In genomic region chr7:75957021-75957736, GRCh38 we compare ENCODE assay signal across 20 cellular contexts. TPM values are rescaled to one million over a fixed set of nuclear protein-coding genes. Genes with fewer than 3 reads are reported as not detected.
DNase-seq lines count a peak whose midpoint lies in the region; ATAC-seq, FAIRE-seq and TF ChIP-seq lines count a peak whose summit lies in the region.
"Had no signal": no experiment of that assay in that cellular context is flagged by ENCODE, and none has a peak within 500 bp of the region (broad histone marks: within the 10 kb centered on the region; RNA-seq: fewer than 3 reads in every experiment).

No MANE protein-coding gene starts in this region.

- H4K20me1 ChIP-seq in HCT116 (ENCODE audit: insufficient read depth) (no peaks in the 10 kb centered on the region), SK-N-SH (ENCODE audit: insufficient read depth) (no peaks in the 10 kb centered on the region)

- H3K9me3 ChIP-seq in HCT116 (ENCODE audit: control insufficient read depth in 1 of 2, insufficient read depth in 1 of 2, low read depth in 1 of 2, low read length in 2 of 2) (no peaks in the 10 kb centered on the region), trophoblast cell (ENCODE audit: insufficient read depth, low read depth, low read length) (peaks cover 6% of the 10 kb centered on the region), SK-N-SH (no peaks in the 10 kb centered on the region)
- H3K9me3 ChIP-seq: gastrocnemius medialis, psoas muscle, SJCRH30 had no signal

- H3K36me3 ChIP-seq in HCT116 (ENCODE audit: control insufficient read depth in 1 of 2, insufficient read depth in 2 of 2, low read length in 2 of 2): peaks cover 10 to 13% of the 10 kb centered on the region in 2 experiments; a peak in 3 of 4 replicates
- H3K36me3 ChIP-seq in bronchial epithelial cell (ENCODE audit: control insufficient read depth, insufficient read depth, low read length): peaks cover 20% of the 10 kb centered on the region
- H3K36me3 ChIP-seq in trophoblast cell (ENCODE audit: control insufficient read depth in 1 of 2, insufficient read depth in 2 of 2, low read length in 2 of 2): peaks cover 19 to 30% of the 10 kb centered on the region in 2 experiments
- H3K36me3 ChIP-seq in SK-N-SH (replicated peaks in 1 of 2; ENCODE audit: control insufficient read depth in 1 of 2, insufficient read depth in 2 of 2, low read length in 1 of 2): peaks cover 9 to 20% of the 10 kb centered on the region in 2 experiments
- H3K36me3 ChIP-seq in brain microvascular endothelial cell (replicated peaks): peaks cover 3% of the 10 kb centered on the region

- CTCF ChIA-PET in HCT116 (lab: Charles Lee) (no interaction called here), T-cell (lab: Charles Lee) (no interaction called here), SK-N-SH (lab: Yijun Ruan, JAX) (interaction anchor here (1.1 kb wide), 1 partner anchor 63 kb away, joined by 3 read pairs; no protein-coding TSS in a partner anchor)

- H2AFZ ChIP-seq in HCT116 (ENCODE audit: low read depth, low read length, poor library complexity, severe bottlenecking) (no peak overlapping the region), trophoblast cell (ENCODE audit: insufficient read depth, low read length, poor library complexity) (no peak overlapping the region), SK-N-SH (ENCODE audit: low read depth) (no peak overlapping the region)

- H3K4me3 ChIP-seq in HCT116 (replicated peaks in 1 of 2; ENCODE audit: low read depth in 1 of 2, low read length in 2 of 2) (no peak overlapping the region), bronchial epithelial cell (ENCODE audit: low read depth, low read length) (no peak overlapping the region), trophoblast cell (ENCODE audit: low read depth, low read length) (no peak overlapping the region), SK-N-SH (ENCODE audit: low read depth in 2 of 2, low read length in 1 of 2) (no peak overlapping the region), brain microvascular endothelial cell (ENCODE audit: low read depth, low read length) (no peak overlapping the region)
- H3K4me3 ChIP-seq: gastrocnemius medialis, psoas muscle, SJCRH30 had no signal

- peaks cover 17% of the 10 kb centered on the region for H3K79me1 ChIP-seq in trophoblast cell (ENCODE audit: low read length)

- peak overlapping the region; percentile 61 for H2BK12ac ChIP-seq in trophoblast cell (ENCODE audit: low read length)

- H3K4me1 Mint-ChIP-seq in T-cell: no peaks in the 10 kb centered on the region
- H3K4me1 Mint-ChIP-seq: IgD-negative memory B cell; stimulated activated memory B cell treated with anti-CD40 and anti-IgM and Interleukin-4, amounts not matched to agents 10 μg/mL and 1 μg/mL and 100 μg/mL, for 72 hours had no signal

- peak overlapping the region; percentile 53 for H3K14ac ChIP-seq in trophoblast cell (ENCODE audit: low read length)

- TF ChIP-seq RAD21 in HCT116 (IDR thresholded peaks at IDR 0.05; ENCODE audit: low read depth) (no peak), SK-N-SH (IDR thresholded peaks at IDR 0.05; ENCODE audit: low read length) (no peak)

- intact Hi-C loops in HCT116 (cut with micrococcal nuclease): no loop called here

- H3K79me2 ChIP-seq in HCT116 (ENCODE audit: insufficient read depth, low read length) (no peaks in the 10 kb centered on the region), trophoblast cell (ENCODE audit: control insufficient read depth, insufficient read depth, low read length, poor library complexity) (peaks cover 2% of the 10 kb centered on the region), SK-N-SH (ENCODE audit: insufficient read depth) (no peaks in the 10 kb centered on the region)

- H3K9ac ChIP-seq in HCT116 (ENCODE audit: low read length) (no peak overlapping the region), trophoblast cell (ENCODE audit: low read length) (no peak overlapping the region), SK-N-SH (no peak overlapping the region)

- BruUV-seq in HCT116 (replicated peaks; lab: Mats Ljungman, UMichigan): no TSS peak

- H2BK5ac ChIP-seq in trophoblast cell (ENCODE audit: low read depth, low read length, poor library complexity): peak overlapping the region; percentile 64

- no peak for TF ChIP-seq POLR2A in HCT116 (IDR thresholded peaks at IDR 0.05; ENCODE audit: borderline replicate concordance, extremely low read depth, insufficient read depth, insufficient read length)

- H3K4ac ChIP-seq in trophoblast cell (ENCODE audit: low read depth, low read length): peak overlapping the region; percentile 6

- peaks cover 13 to 23% of the 10 kb centered on the region in 2 experiments; a peak in 3 of 4 replicates for H3K4me1 ChIP-seq in HCT116 (ENCODE audit: control insufficient read depth in 1 of 2, insufficient read depth in 2 of 2, low read length in 2 of 2)
- H3K4me1 ChIP-seq in trophoblast cell (ENCODE audit: control insufficient read depth in 1 of 2, insufficient read depth in 2 of 2, low read length in 2 of 2): peaks cover 17 to 30% of the 10 kb centered on the region in 2 experiments
- no peaks in the 10 kb centered on the region; a peak in 1 of 4 replicates for H3K4me1 ChIP-seq in SK-N-SH (ENCODE audit: control insufficient read depth in 1 of 2, insufficient read depth in 2 of 2, low read depth in 1 of 2, low read length in 1 of 2)
- H3K4me1 ChIP-seq: SJCRH30 had no signal

- POLR2A ChIA-PET in HCT116 (lab: Charles Lee): no interaction called here
- POLR2A ChIA-PET in T-cell (lab: Charles Lee): no interaction called here
- POLR2A ChIA-PET in SK-N-SH (lab: Yijun Ruan, JAX): no interaction called here

- in situ Hi-C loops in brain microvascular endothelial cell (cut with HindIII; ENCODE audit: low pct_ligation_motif_present, low sequenced_read_pairs): no loop called here

- ATAC-seq in HCT116: 0 out of 2 replicates have a peak, but pooled peaks have one; percentile 33
- ATAC-seq in T-cell (replicated peaks in 1 of 4): no peak
- ATAC-seq in GM19467 (IDR thresholded peaks at IDR 0.05; ENCODE audit: unreplicated experiment): no peak
- ATAC-seq: stimulated activated memory B cell treated with anti-CD40 and anti-IgM and Interleukin-4, amounts not matched to agents 10 μg/mL and 1 μg/mL and 100 μg/mL, for 72 hours had no signal

- H4K8ac ChIP-seq in trophoblast cell (ENCODE audit: low read depth, low read length): peak overlapping the region; percentile 23

- H3K27me3 ChIP-seq in HCT116 (ENCODE audit: insufficient read depth, low read length) (no peaks in the 10 kb centered on the region), bronchial epithelial cell (ENCODE audit: control insufficient read depth, insufficient read depth, low read length) (no peaks in the 10 kb centered on the region), trophoblast cell (ENCODE audit: insufficient read depth, low read length) (no peaks in the 10 kb centered on the region), SK-N-SH (ENCODE audit: insufficient read depth) (no peaks in the 10 kb centered on the region), brain microvascular endothelial cell (replicated peaks) (no peaks in the 10 kb centered on the region)
- H3K27me3 ChIP-seq: gastrocnemius medialis, SJCRH30 had no signal

- DNase-seq in HCT116 (ENCODE audit: low read depth, low spot score): no peak
- DNase-seq in bronchial epithelial cell (ENCODE audit: low read depth): peak; percentile 19
- DNase-seq in kidney glomerular epithelial cell (lab: John Stamatoyannopoulos, UW): peak; percentile 65
- DNase-seq in trophoblast cell: peak; percentile 97 to 98
- DNase-seq in T-cell: no peak
- DNase-seq in SK-N-SH: no peak
- no peak for DNase-seq in brain microvascular endothelial cell
- DNase-seq: activated CD8-positive, alpha-beta memory T cell treated with anti-CD3 and anti-CD28 coated beads, Interleukin-2, amount 50 U/mL, for 4 hours; gastrocnemius medialis; GDM1; NCI-H1694 treated with DMSO at 0.1 percent for 48 hours; NCI-H748 treated with DMSO at 0.1 percent for 48 hours; SJCRH30; stimulated activated CD4-positive, alpha-beta T cell treated with anti-CD3 and anti-CD28 coated beads, Interleukin-4, amount 100 ng/mL, for 1 hour; WERI-Rb-1 had no signal

- RAD21 ChIA-PET in HCT116 (lab: Charles Lee; ENCODE audit: low non-redundant PET in 1 of 2, low total read pairs in 2 of 2, uncharacterized antibody in 2 of 2, unreplicated experiment in 2 of 2): no interaction called here

- H3K4me2 ChIP-seq in HCT116 (ENCODE audit: low read length) (peak overlapping the region; percentile 5), trophoblast cell (ENCODE audit: low read length) (peak overlapping the region; percentile 15), SK-N-SH (no peak overlapping the region)

- no peaks in the 10 kb centered on the region for H3K9me2 ChIP-seq in HCT116 (ENCODE audit: insufficient read depth)
- H3K9me2 ChIP-seq in SK-N-SH: no peaks in the 10 kb centered on the region

- H3K27ac Mint-ChIP-seq in T-cell: no peak overlapping the region
- H3K27ac Mint-ChIP-seq: IgD-negative memory B cell; stimulated activated memory B cell treated with anti-CD40 and anti-IgM and Interleukin-4, amounts not matched to agents 10 μg/mL and 1 μg/mL and 100 μg/mL, for 72 hours had no signal

- H3K9me3 Mint-ChIP-seq in T-cell: no peaks in the 10 kb centered on the region
- H3K9me3 Mint-ChIP-seq: IgD-negative memory B cell; stimulated activated memory B cell treated with anti-CD40 and anti-IgM and Interleukin-4, amounts not matched to agents 10 μg/mL and 1 μg/mL and 100 μg/mL, for 72 hours had no signal

- H3K4me3 Mint-ChIP-seq in T-cell: no peak overlapping the region
- H3K4me3 Mint-ChIP-seq: CD14-positive monocyte; stimulated activated memory B cell treated with anti-CD40 and anti-IgM and Interleukin-4, amounts not matched to agents 10 μg/mL and 1 μg/mL and 100 μg/mL, for 72 hours had no signal

- WGBS in trophoblast cell (ENCODE audit: extremely low coverage, insufficient coverage, insufficient read length): no CpG with 5 or more reads among the region's 16 CpGs
- WGBS in SK-N-SH (ENCODE audit: low lambda C conversion rate): 92% methylated on average over 16 of the region's 16 CpGs

- peak overlapping the region; percentile 29 for H2BK120ac ChIP-seq in trophoblast cell (ENCODE audit: insufficient read depth, low read length, poor library complexity)

- H3K36me3 Mint-ChIP-seq in T-cell: peaks cover 27% of the 10 kb centered on the region

- peak overlapping the region; percentile 83 for H3K18ac ChIP-seq in trophoblast cell (ENCODE audit: low read length)

- H3K27ac ChIP-seq in HCT116 (ENCODE audit: low read depth, low read length) (no peak overlapping the region), trophoblast cell (ENCODE audit: low read depth, low read length) (peak overlapping the region; percentile 36), SK-N-SH (ENCODE audit: low read depth in 2 of 2, low read length in 1 of 2) (no peak overlapping the region), brain microvascular endothelial cell (no peak overlapping the region)
- H3K27ac ChIP-seq: psoas muscle, SJCRH30, WERI-Rb-1 had no signal

- H4K91ac ChIP-seq in trophoblast cell (ENCODE audit: low read depth, low read length): peak overlapping the region; percentile 38

- H2AK5ac ChIP-seq in trophoblast cell (ENCODE audit: low read length): peak overlapping the region; percentile 44

- peaks cover 5% of the 10 kb centered on the region for H3F3A ChIP-seq in SK-N-SH (replicated peaks; ENCODE audit: insufficient read depth)

- no peak for FAIRE-seq in bronchial epithelial cell (lab: Jason Lieb, UNC)

- TF ChIP-seq EP300 in SK-N-SH (IDR thresholded peaks at IDR 0.05; ENCODE audit: borderline replicate concordance in 1 of 2, low read depth in 1 of 2, low read length in 1 of 2): no peak

- no peak overlapping the region for H4K12ac ChIP-seq in trophoblast cell (ENCODE audit: low read depth, low read length)

- H3K27me3 Mint-ChIP-seq in T-cell: no peaks in the 10 kb centered on the region
- H3K27me3 Mint-ChIP-seq: IgD-negative memory B cell; stimulated activated memory B cell treated with anti-CD40 and anti-IgM and Interleukin-4, amounts not matched to agents 10 μg/mL and 1 μg/mL and 100 μg/mL, for 72 hours had no signal

- no peak overlapping the region for H3K23ac ChIP-seq in trophoblast cell (ENCODE audit: low read length)

- TF ChIP-seq CTCF in HCT116 (IDR thresholded peaks at IDR 0.05 in 2 of 3, conservative IDR thresholded peaks at IDR 0.05 in 1 of 3; ENCODE audit: borderline replicate concordance in 1 of 3, insufficient read depth in 1 of 3, low read depth in 2 of 3, low read length in 2 of 3): no peak
- TF ChIP-seq CTCF in bronchial epithelial cell (IDR thresholded peaks at IDR 0.05; ENCODE audit: insufficient read depth, low read length, severe bottlenecking): no peak
- TF ChIP-seq CTCF in SK-N-SH (IDR thresholded peaks at IDR 0.05): no peak
- no peak for TF ChIP-seq CTCF in brain microvascular endothelial cell (IDR thresholded peaks at IDR 0.05; ENCODE audit: low read depth, low read length, missing control alignments)

RNA-seq across cellular contexts. Expression of gene TMEM120A, which starts 37.2 kb away (rescaled TPM):
- total RNA-seq in HCT116 (2021; ENCODE audit: unreplicated experiment): 25.9 TPM
- 38.7 and 46.3 TPM in 2 replicates for polyA plus RNA-seq in HCT116 (2012)
- total RNA-seq in bronchial epithelial cell: 21.6 and 34.7 TPM in 2 replicates
- 25.3 and 26.7 TPM in 2 replicates for polyA plus RNA-seq in trophoblast cell (2013)
- total RNA-seq in T-cell: 10 to 100 TPM; 15.2 to 38.5 (median 34.4) TPM
- 59.8 and 95.2 TPM in 2 replicates for polyA plus RNA-seq in SK-N-SH (2012; rRNA removed)
- 26.4 and 50.4 TPM in 2 replicates for polyA plus RNA-seq in SK-N-SH (2012; cell fraction: cytosol; rRNA removed)
- polyA plus RNA-seq in SK-N-SH (2012; cell fraction: nucleus; rRNA removed): 120 and 190 TPM in 2 replicates

RNA-seq across cellular contexts. Expression of gene POR, which starts 42.2 kb away (rescaled TPM):
- total RNA-seq in HCT116 (2021; ENCODE audit: unreplicated experiment) (120 TPM), bronchial epithelial cell (75.0 and 179 TPM in 2 replicates), T-cell (10 to 100 TPM; 41.1 to 83.3 (median 58.8) TPM)
- polyA plus RNA-seq in HCT116 (2012): 90.7 and 111 TPM in 2 replicates
- polyA plus RNA-seq in trophoblast cell (2013): 59.4 and 65.9 TPM in 2 replicates
- polyA plus RNA-seq in SK-N-SH (2012; rRNA removed): 55.8 and 68.7 TPM in 2 replicates
- 22.1 and 32.8 TPM in 2 replicates for polyA plus RNA-seq in SK-N-SH (2012; cell fraction: cytosol; rRNA removed)
- 129 and 157 TPM in 2 replicates for polyA plus RNA-seq in SK-N-SH (2012; cell fraction: nucleus; rRNA removed)

Comparison
In these comparisons a context has a peak if more than half of its experiments do, and no peak if none do; other contexts are left out.
1. DNase-seq: peak in bronchial epithelial cell (single experiment), kidney glomerular epithelial cell (single experiment) and trophoblast cell (2 of 2); none in HCT116 (single experiment), T-cell (0 of 34), SK-N-SH (single experiment) and brain microvascular endothelial cell (single experiment).